In genomic region chr10:88060762-88061161, GRCh38 we compare ENCODE assay signal across 1 cellular context.
TF ChIP-seq lines count a peak whose summit lies in the region.

No MANE protein-coding gene starts in this region.

TF ChIP-seq in WTC11, 78 proteins besides CTCF, POLR2A, EP300 and RAD21 (continued from another document):
- no peak for TF ChIP-seq ZNF281 (CRISPR knock-in tag; IDR thresholded peaks at IDR 0.05)
- no peak for TF ChIP-seq SMAD4 (CRISPR knock-in tag; IDR thresholded peaks at IDR 0.05)
